In genomic region chr6:75334266-75335040, GRCh38 we compare ENCODE assay signal across 1 cellular context.
TF ChIP-seq lines count a peak whose summit lies in the region.

No MANE protein-coding gene starts in this region.

TF ChIP-seq in HEK293, 187 proteins besides CTCF, POLR2A, EP300 and RAD21 (continued from another document and continues in another):
- TF ChIP-seq PRDM2 (tag by site-specific recombination; IDR thresholded peaks at IDR 0.05; ENCODE audit: borderline replicate concordance) (no peak), ZNF48 (tag by site-specific recombination; IDR thresholded peaks at IDR 0.05) (no peak), ZNF624 (tag by site-specific recombination; IDR thresholded peaks at IDR 0.05) (no peak), KLF7 (tag by site-specific recombination; IDR thresholded peaks at IDR 0.05; ENCODE audit: borderline replicate concordance) (no peak), ZIC2 (tag by site-specific recombination; IDR thresholded peaks at IDR 0.05) (no peak), ZNF155 (tag by site-specific recombination; IDR thresholded peaks at IDR 0.05) (no peak), ZNF488 (tag by site-specific recombination; IDR thresholded peaks at IDR 0.05) (no peak), ZNF23 (tag by site-specific recombination; IDR thresholded peaks at IDR 0.05; ENCODE audit: borderline replicate concordance) (no peak), ZNF747 (tag by site-specific recombination; IDR thresholded peaks at IDR 0.05) (no peak), ZNF138 (tag by site-specific recombination; IDR thresholded peaks at IDR 0.05; ENCODE audit: borderline replicate concordance) (no peak), REST (tag by site-specific recombination; IDR thresholded peaks at IDR 0.05) (no peak), ZNF654 (tag by site-specific recombination; IDR thresholded peaks at IDR 0.05; ENCODE audit: low read depth) (no peak), ZNF629 (tag by site-specific recombination; IDR thresholded peaks at IDR 0.05) (peak; percentile 96), ZNF837 (tag by site-specific recombination; IDR thresholded peaks at IDR 0.05) (no peak), ZNF366 (tag by site-specific recombination; conservative IDR thresholded peaks at IDR 0.05) (peak; percentile 68), ELK4 (IDR thresholded peaks at IDR 0.05; ENCODE audit: borderline replicate concordance, low read depth, low read length) (no peak), ZNF585B (tag by site-specific recombination; IDR thresholded peaks at IDR 0.05) (no peak), SP3 (tag by site-specific recombination; IDR thresholded peaks at IDR 0.05) (no peak), ZNF677 (tag by site-specific recombination; IDR thresholded peaks at IDR 0.05) (no peak), ZNF223 (tag by site-specific recombination; IDR thresholded peaks at IDR 0.05) (no peak), ZNF184 (tag by site-specific recombination; IDR thresholded peaks at IDR 0.05) (peak; percentile 69; the same call in 1 of the 2 replicates), REPIN1 (tag by site-specific recombination; IDR thresholded peaks at IDR 0.05; ENCODE audit: low read depth) (no peak), ZNF24 (tag by site-specific recombination; IDR thresholded peaks at IDR 0.05) (peak; percentile 63; the same call in 1 of the 2 replicates), ZNF211 (tag by site-specific recombination; IDR thresholded peaks at IDR 0.05; ENCODE audit: low read depth) (no peak), ZSCAN5A (tag by site-specific recombination; IDR thresholded peaks at IDR 0.05) (no peak), ZNF174 (tag by site-specific recombination; IDR thresholded peaks at IDR 0.05) (no peak), ZNF26 (tag by site-specific recombination; IDR thresholded peaks at IDR 0.05) (no peak), ZNF843 (tag by site-specific recombination; IDR thresholded peaks at IDR 0.05) (no peak), GLI2 (tag by site-specific recombination; IDR thresholded peaks at IDR 0.05; ENCODE audit: borderline replicate concordance, low read depth) (no peak), ZNF621 (tag by site-specific recombination; IDR thresholded peaks at IDR 0.05) (no peak), ZBTB11 (tag by site-specific recombination; conservative IDR thresholded peaks at IDR 0.05; ENCODE audit: low read depth) (no peak), ZBTB1 (tag by site-specific recombination; IDR thresholded peaks at IDR 0.05) (no peak), ZNF274 (IDR thresholded peaks at IDR 0.05; ENCODE audit: low read length) (no peak), ZNF274 (tag by site-specific recombination; IDR thresholded peaks at IDR 0.05; ENCODE audit: borderline replicate concordance) (no peak), PRDM6 (tag by site-specific recombination; IDR thresholded peaks at IDR 0.05) (peak; percentile 80), ATF2 (tag by site-specific recombination; IDR thresholded peaks at IDR 0.05; ENCODE audit: low read depth) (peak; percentile 99), ZNF112 (tag by site-specific recombination; IDR thresholded peaks at IDR 0.05) (no peak), ZNF214 (tag by site-specific recombination; IDR thresholded peaks at IDR 0.05; ENCODE audit: borderline replicate concordance) (no peak), GLIS2 (tag by site-specific recombination; IDR thresholded peaks at IDR 0.05) (no peak), SCRT2 (tag by site-specific recombination; IDR thresholded peaks at IDR 0.05) (peak; percentile 80), ZNF548 (tag by site-specific recombination; IDR thresholded peaks at IDR 0.05) (no peak), OVOL3 (tag by site-specific recombination; IDR thresholded peaks at IDR 0.05) (no peak)
